ENCODE assay signal across 10 cellular contexts in genomic region chr5:108093186-108093585, GRCh38.
DNase-seq lines count a peak whose midpoint lies in the region; ATAC-seq and TF ChIP-seq lines count a peak whose summit lies in the region.
"Had no signal": no experiment of that assay in that cellular context is flagged by ENCODE, and none has a peak within 500 bp of the region (broad histone marks: within the 10 kb centered on the region; RNA-seq: fewer than 3 reads in every experiment).

No MANE protein-coding gene starts in this region.

- no TSS peak for BruUV-seq in mammary epithelial cell (replicated peaks; lab: Mats Ljungman, UMichigan)

- in situ Hi-C loops in mammary epithelial cell (cut with MboI; ENCODE audit: low sequenced_read_pairs in 2 of 2): no loop called here

- CTCF ChIA-PET in mammary epithelial cell (lab: Charles Lee; ENCODE audit: low non-redundant PET): no interaction called here

- H3K4me2 ChIP-seq in mammary epithelial cell (ENCODE audit: insufficient read depth, low read depth, low read length) (no peak overlapping the region), neural progenitor cell (no peak overlapping the region)

- TF ChIP-seq EP300 in Ishikawa (IDR thresholded peaks at IDR 0.05; ENCODE audit: borderline replicate concordance): no peak

- 44% methylated on average over 2 of the region's 2 CpGs for WGBS in mammary epithelial cell (ENCODE audit: low coverage, missing lambda C conversion rate)

- H3K36me3 ChIP-seq in mammary epithelial cell (ENCODE audit: insufficient read depth, low read length) (no peaks in the 10 kb centered on the region), neural progenitor cell (no peaks in the 10 kb centered on the region)

- no peaks in the 10 kb centered on the region for H3K36me3 Mint-ChIP-seq in neural progenitor cell

- H3K27ac ChIP-seq in mammary epithelial cell (ENCODE audit: insufficient read depth, low read depth, low read length) (no peak overlapping the region), neural progenitor cell (no peak overlapping the region)

- H3K27me3 ChIP-seq in mammary epithelial cell (ENCODE audit: insufficient read depth, low read length) (no peaks in the 10 kb centered on the region), neural progenitor cell (no peaks in the 10 kb centered on the region)

- no peaks in the 10 kb centered on the region for H3K4me1 ChIP-seq in mammary epithelial cell (ENCODE audit: insufficient read depth, low read length)
- peaks cover 29% of the 10 kb centered on the region for H3K4me1 ChIP-seq in neural progenitor cell

- no peaks in the 10 kb centered on the region for H3K27me3 Mint-ChIP-seq in neural progenitor cell (ENCODE audit: insufficient read depth, low read depth)
- H3K27me3 Mint-ChIP-seq: CD4-positive, alpha-beta T cell had no signal

- no peak overlapping the region for H3K4me3 Mint-ChIP-seq in neural progenitor cell
- H3K4me3 Mint-ChIP-seq: CD4-positive, alpha-beta T cell had no signal

- dilution Hi-C loops in mammary epithelial cell (cut with HindIII; ENCODE audit: low sequenced_read_pairs): no loop called here

- ATAC-seq in GM21390 (IDR thresholded peaks at IDR 0.05; ENCODE audit: unreplicated experiment) (no peak), GM21717 (IDR thresholded peaks at IDR 0.05; ENCODE audit: unreplicated experiment) (no peak), GM21447 (IDR thresholded peaks at IDR 0.05; ENCODE audit: unreplicated experiment) (no peak)
- ATAC-seq: activated CD4-positive, CD25-positive, alpha-beta regulatory T cell treated with anti-CD3 and anti-CD28 coated beads, Interleukin-2, amount 50 U/mL, for 24 hours had no signal

- no peak overlapping the region for H3K4me3 ChIP-seq in mammary epithelial cell (replicated peaks in 1 of 3; ENCODE audit: insufficient read depth in 1 of 3, low read depth in 2 of 3, low read length in 3 of 3)
- H3K4me3 ChIP-seq in neural progenitor cell: no peak overlapping the region

- peak; percentile 41 for TF ChIP-seq RAD21 in Ishikawa (IDR thresholded peaks at IDR 0.05; ENCODE audit: low read depth)

- H3K27ac Mint-ChIP-seq in neural progenitor cell: no peak overlapping the region
- H3K27ac Mint-ChIP-seq: CD4-positive, alpha-beta T cell had no signal

- H3K4me1 Mint-ChIP-seq in neural progenitor cell: peaks cover 4% of the 10 kb centered on the region

- DNase-seq in NCI-H2171 treated with DMSO at 0.1 percent for 48 hours (lab: John Stamatoyannopoulos, UW) (peak; percentile 3), NCI-H2171 (lab: John Stamatoyannopoulos, UW) (no peak), mammary epithelial cell (no peak), neural progenitor cell (ENCODE audit: low spot score) (peak; percentile 20)
- DNase-seq: CD4-positive, alpha-beta T cell had no signal

- peak; percentile 26 to 31 for TF ChIP-seq CTCF in mammary epithelial cell (conservative IDR thresholded peaks at IDR 0.05 in 1 of 2, IDR thresholded peaks at IDR 0.05 in 1 of 2; ENCODE audit: extremely low read depth in 1 of 2, insufficient read depth in 1 of 2, low read depth in 1 of 2, low read length in 2 of 2)
- peak; percentile 80 for TF ChIP-seq CTCF in neural progenitor cell (IDR thresholded peaks at IDR 0.05)

- no peak overlapping the region for H2AFZ ChIP-seq in mammary epithelial cell (ENCODE audit: low read depth, low read length)
- no peak overlapping the region for H2AFZ ChIP-seq in neural progenitor cell (replicated peaks)

- H4K20me1 ChIP-seq in mammary epithelial cell (ENCODE audit: insufficient read depth, low read length): no peaks in the 10 kb centered on the region
- H4K20me1 ChIP-seq in neural progenitor cell (ENCODE audit: low read depth): no peaks in the 10 kb centered on the region

- no peaks in the 10 kb centered on the region for H3K9me3 Mint-ChIP-seq in neural progenitor cell
- H3K9me3 Mint-ChIP-seq: CD4-positive, alpha-beta T cell had no signal

- H3K79me2 ChIP-seq in mammary epithelial cell (ENCODE audit: insufficient read depth, low read length): no peaks in the 10 kb centered on the region
- H3K79me2 ChIP-seq in neural progenitor cell (ENCODE audit: low read depth): no peaks in the 10 kb centered on the region

- intact Hi-C loops in mammary epithelial cell (cut with micrococcal nuclease): no loop called here

- H3K9me3 ChIP-seq in mammary epithelial cell (replicated peaks; ENCODE audit: insufficient read depth, low read length): no peaks in the 10 kb centered on the region
- no peaks in the 10 kb centered on the region for H3K9me3 ChIP-seq in neural progenitor cell (ENCODE audit: low read depth)

- peaks cover 9% of the 10 kb centered on the region for H3F3A ChIP-seq in neural progenitor cell (ENCODE audit: low read depth)

- H3K9ac ChIP-seq in mammary epithelial cell (ENCODE audit: insufficient read depth, low read length) (no peak overlapping the region), neural progenitor cell (no peak overlapping the region)

TF ChIP-seq in Ishikawa, 13 proteins besides CTCF, POLR2A, EP300 and RAD21:
- TF ChIP-seq ZBTB7A (IDR thresholded peaks at IDR 0.05; ENCODE audit: low read depth) (no peak), CEBPB (IDR thresholded peaks at IDR 0.05) (no peak), MAX (IDR thresholded peaks at IDR 0.05) (no peak), TCF12 (IDR thresholded peaks at IDR 0.05; ENCODE audit: low read depth) (no peak), TEAD4 (IDR thresholded peaks at IDR 0.05) (no peak), EGR1 (IDR thresholded peaks at IDR 0.05) (no peak), CREB1 (IDR thresholded peaks at IDR 0.05; ENCODE audit: low read depth) (no peak)

Comparison
In these comparisons a context has a peak if more than half of its experiments do, and no peak if none do; other contexts are left out.
1. DNase-seq: peak in NCI-H2171 treated with DMSO at 0.1 percent for 48 hours (single experiment) and neural progenitor cell (single experiment); none in NCI-H2171 (single experiment) and mammary epithelial cell (single experiment).